13 cellular contexts compared by ENCODE assay signal in genomic region chr11:3001496-3001895, GRCh38. TPM values are rescaled to one million over a fixed set of nuclear protein-coding genes. Genes with fewer than 3 reads are reported as not detected.
DNase-seq lines count a peak whose midpoint lies in the region; FAIRE-seq and TF ChIP-seq lines count a peak whose summit lies in the region.
"Had no signal": no experiment of that assay in that cellular context is flagged by ENCODE, and none has a peak within 500 bp of the region (broad histone marks: within the 10 kb centered on the region; RNA-seq: fewer than 3 reads in every experiment).

No MANE protein-coding gene starts in this region.

- peak overlapping the region; percentile 43 to 58 for H3K9ac ChIP-seq in stomach smooth muscle (ENCODE audit: low read length in 2 of 2)

- H3K27me3 ChIP-seq in right atrium auricular region, result no peaks in the 10 kb centered on the region
- no peaks in the 10 kb centered on the region for H3K27me3 ChIP-seq in stomach smooth muscle (ENCODE audit: control insufficient read depth in 1 of 2, insufficient read depth in 2 of 2, low read length in 2 of 2)
- H3K27me3 ChIP-seq: right lobe of liver had no signal

- TF ChIP-seq EP300 in Ishikawa (IDR thresholded peaks at IDR 0.05; ENCODE audit: borderline replicate concordance), result 0 out of 2 replicates have a peak, but pooled peaks have one; percentile 15

- peaks cover 43% of the 10 kb centered on the region for H3K36me3 ChIP-seq in right atrium auricular region
- peaks cover 16 to 23% of the 10 kb centered on the region in 2 donors for H3K36me3 ChIP-seq in stomach smooth muscle (ENCODE audit: control insufficient read depth in 2 of 2, insufficient read depth in 2 of 2, low read length in 2 of 2)

- H3K4me1 ChIP-seq in right atrium auricular region (peaks cover 0 to 22% of the 10 kb centered on the region in 2 donors), stomach smooth muscle (ENCODE audit: control insufficient read depth, insufficient read depth, low read length) (peaks cover 27% of the 10 kb centered on the region)

- peak in 45 of 56 donors; percentile 18 to 85 (median 61) for DNase-seq in amygdala (lab: John Stamatoyannopoulos, UW)
- DNase-seq in right atrium auricular region (ENCODE audit: low spot score), result no peak
- no peak for DNase-seq in D341Med (ENCODE audit: low spot score)
- no peak for DNase-seq in RCC 7860 (ENCODE audit: low spot score)
- no peak for DNase-seq in NCI-H526 (lab: John Stamatoyannopoulos, UW)
- DNase-seq: activated T-cell treated with anti-CD3 and anti-CD28 coated beads for 4 hours; effector memory CD8-positive, alpha-beta T cell; immature natural killer cell; NCI-H226 had no signal

- TF ChIP-seq RAD21 in Ishikawa (IDR thresholded peaks at IDR 0.05; ENCODE audit: low read depth), result peak; percentile 20; the same call in 1 of the 2 replicates

- H3K9me3 ChIP-seq in right atrium auricular region (no peaks in the 10 kb centered on the region), stomach smooth muscle (ENCODE audit: control insufficient read depth in 2 of 2, low read length in 2 of 2) (no peaks in the 10 kb centered on the region)
- H3K9me3 ChIP-seq: right lobe of liver had no signal

- H3K27ac ChIP-seq in right atrium auricular region, result peak overlapping the region; percentile 64 to 73
- peak overlapping the region; percentile 85 for H3K27ac ChIP-seq in stomach smooth muscle (ENCODE audit: low read length)

- no peak overlapping the region for H3K4me3 ChIP-seq in right atrium auricular region
- peak overlapping the region in 1 of 2 donors; percentile 29 for H3K4me3 ChIP-seq in stomach smooth muscle (ENCODE audit: low read length in 2 of 2)
- H3K4me3 ChIP-seq: right lobe of liver had no signal

- no peak for FAIRE-seq in RCC 7860 (lab: Jason Lieb, UNC)
- FAIRE-seq: H54 had no signal

- no peak for TF ChIP-seq CTCF in right atrium auricular region (IDR thresholded peaks at IDR 0.05)

TF ChIP-seq in Ishikawa, 13 proteins besides CTCF, POLR2A, EP300 and RAD21:
- TF ChIP-seq FOXM1 (IDR thresholded peaks at IDR 0.05; ENCODE audit: borderline replicate concordance, low read depth) (no peak), REST (IDR thresholded peaks at IDR 0.05; ENCODE audit: low read depth) (no peak), MAX (IDR thresholded peaks at IDR 0.05) (no peak), YY1 (IDR thresholded peaks at IDR 0.05; ENCODE audit: low read depth) (no peak), TAF1 (IDR thresholded peaks at IDR 0.05; ENCODE audit: low read depth) (no peak), NFIC (IDR thresholded peaks at IDR 0.05) (peak; percentile 86)

RNA-seq across cellular contexts. Expression of gene NAP1L4, which starts 9.4 kb away (rescaled TPM):
- total RNA-seq in right atrium auricular region, result 100 to 1,000 TPM in 1 of 2 donors, 10 to 100 TPM in 1; 79.2 to 128 TPM

RNA-seq across cellular contexts. Expression of gene CARS1, which starts 55.7 kb away (rescaled TPM):
- 10 to 100 TPM; 12.2 to 15.3 TPM for total RNA-seq in right atrium auricular region

Comparison
In these comparisons a context has a peak if more than half of its experiments do, and no peak if none do; other contexts are left out.
1. DNase-seq: peak in amygdala (45 of 56); none in right atrium auricular region (single experiment), D341Med (single experiment), RCC 7860 (single experiment) and NCI-H526 (0 of 2).